ENCODE assay signal across 1 cellular context in the genomic region with DNA sequence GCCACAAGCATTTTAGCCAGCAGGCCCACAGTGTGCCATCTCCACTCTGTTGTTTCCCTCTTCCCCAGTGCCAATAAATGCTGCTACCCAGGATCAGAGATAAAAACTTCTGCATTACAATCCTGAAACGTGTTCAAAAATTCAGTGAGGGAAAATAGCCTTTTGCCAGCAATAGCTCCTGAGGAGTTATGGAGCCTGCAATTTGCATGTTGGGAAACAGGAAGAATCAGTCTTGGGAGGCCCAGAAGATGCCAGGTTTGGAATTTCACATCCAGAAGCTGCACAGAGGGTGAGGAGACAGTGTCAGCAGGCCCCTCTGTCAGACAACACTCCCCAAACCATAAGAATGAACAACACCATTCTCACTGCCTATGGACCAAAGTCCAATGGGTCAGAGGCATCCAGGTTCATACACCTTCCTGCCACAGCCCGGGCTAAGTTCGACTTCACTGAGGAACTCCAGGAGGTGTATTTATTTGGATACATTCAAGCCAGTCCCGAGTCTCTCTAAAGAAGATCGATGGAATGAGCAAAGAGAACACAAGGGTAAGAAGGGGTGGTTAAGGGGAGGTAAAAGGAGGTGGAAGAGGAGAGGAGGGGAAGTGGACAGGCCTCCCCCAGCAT.
TF ChIP-seq lines count a peak whose summit lies in the region.

No MANE protein-coding gene starts in this region.

TF ChIP-seq in HepG2, 621 proteins besides CTCF, POLR2A, EP300 and RAD21 (continues in another document):
- peak; percentile 80; the same call in 1 of the 2 replicates for TF ChIP-seq HDAC2 (CRISPR knock-in tag; IDR thresholded peaks at IDR 0.05)
- 0 out of 2 replicates have a peak, but pooled peaks have one; percentile 49 for TF ChIP-seq ZNF670 (CRISPR knock-in tag; IDR thresholded peaks at IDR 0.05; ENCODE audit: borderline replicate concordance)
- no peak for TF ChIP-seq CBX2 (IDR thresholded peaks at IDR 0.05; ENCODE audit: low read depth, low read length)
- no peak for TF ChIP-seq CBX2 (CRISPR knock-in tag; IDR thresholded peaks at IDR 0.05; ENCODE audit: low read depth)
- 0 out of 2 replicates have a peak, but pooled peaks have one; percentile 18 for TF ChIP-seq PHF20 (CRISPR knock-in tag; IDR thresholded peaks at IDR 0.05)
- TF ChIP-seq MXD4 (CRISPR knock-in tag; IDR thresholded peaks at IDR 0.05) = 0 out of 2 replicates have a peak, but pooled peaks have one; percentile 40
- TF ChIP-seq MLLT10 (CRISPR knock-in tag; IDR thresholded peaks at IDR 0.05) = 0 out of 2 replicates have a peak, but pooled peaks have one; percentile 13
- TF ChIP-seq ZSCAN25 (CRISPR knock-in tag; IDR thresholded peaks at IDR 0.05) = peak; percentile 94
- TF ChIP-seq, protein P1, sequence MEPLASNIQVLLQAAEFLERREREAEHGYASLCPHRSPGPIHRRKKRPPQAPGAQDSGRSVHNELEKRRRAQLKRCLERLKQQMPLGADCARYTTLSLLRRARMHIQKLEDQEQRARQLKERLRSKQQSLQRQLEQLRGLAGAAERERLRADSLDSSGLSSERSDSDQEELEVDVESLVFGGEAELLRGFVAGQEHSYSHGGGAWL (CRISPR knock-in tag; IDR thresholded peaks at IDR 0.05) = no peak
- TF ChIP-seq, protein P2, sequence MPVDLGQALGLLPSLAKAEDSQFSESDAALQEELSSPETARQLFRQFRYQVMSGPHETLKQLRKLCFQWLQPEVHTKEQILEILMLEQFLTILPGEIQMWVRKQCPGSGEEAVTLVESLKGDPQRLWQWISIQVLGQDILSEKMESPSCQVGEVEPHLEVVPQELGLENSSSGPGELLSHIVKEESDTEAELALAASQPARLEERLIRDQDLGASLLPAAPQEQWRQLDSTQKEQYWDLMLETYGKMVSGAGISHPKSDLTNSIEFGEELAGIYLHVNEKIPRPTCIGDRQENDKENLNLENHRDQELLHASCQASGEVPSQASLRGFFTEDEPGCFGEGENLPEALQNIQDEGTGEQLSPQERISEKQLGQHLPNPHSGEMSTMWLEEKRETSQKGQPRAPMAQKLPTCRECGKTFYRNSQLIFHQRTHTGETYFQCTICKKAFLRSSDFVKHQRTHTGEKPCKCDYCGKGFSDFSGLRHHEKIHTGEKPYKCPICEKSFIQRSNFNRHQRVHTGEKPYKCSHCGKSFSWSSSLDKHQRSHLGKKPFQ (CRISPR knock-in tag; IDR thresholded peaks at IDR 0.05; ENCODE audit: insufficient replicate concordance) = peak; percentile 61
- TF ChIP-seq POLR2AphosphoS2 (IDR thresholded peaks at IDR 0.05; ENCODE audit: low read depth, low read length) = peak; percentile 70; the same call in 1 of the 2 replicates
- peak; percentile 79; the same call in 1 of the 2 replicates for TF ChIP-seq BCL6 (CRISPR knock-in tag; IDR thresholded peaks at IDR 0.05)
- 0 out of 2 replicates have a peak, but pooled peaks have one; percentile 8 for TF ChIP-seq ZNF296 (CRISPR knock-in tag; conservative IDR thresholded peaks at IDR 0.05)
- TF ChIP-seq, protein P3, sequence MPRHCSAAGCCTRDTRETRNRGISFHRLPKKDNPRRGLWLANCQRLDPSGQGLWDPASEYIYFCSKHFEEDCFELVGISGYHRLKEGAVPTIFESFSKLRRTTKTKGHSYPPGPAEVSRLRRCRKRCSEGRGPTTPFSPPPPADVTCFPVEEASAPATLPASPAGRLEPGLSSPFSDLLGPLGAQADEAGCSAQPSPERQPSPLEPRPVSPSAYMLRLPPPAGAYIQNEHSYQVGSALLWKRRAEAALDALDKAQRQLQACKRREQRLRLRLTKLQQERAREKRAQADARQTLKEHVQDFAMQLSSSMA (CRISPR knock-in tag; IDR thresholded peaks at IDR 0.05) = no peak
- TF ChIP-seq SALL1 (CRISPR knock-in tag; IDR thresholded peaks at IDR 0.05) = peak; percentile 81
- TF ChIP-seq, protein P4, sequence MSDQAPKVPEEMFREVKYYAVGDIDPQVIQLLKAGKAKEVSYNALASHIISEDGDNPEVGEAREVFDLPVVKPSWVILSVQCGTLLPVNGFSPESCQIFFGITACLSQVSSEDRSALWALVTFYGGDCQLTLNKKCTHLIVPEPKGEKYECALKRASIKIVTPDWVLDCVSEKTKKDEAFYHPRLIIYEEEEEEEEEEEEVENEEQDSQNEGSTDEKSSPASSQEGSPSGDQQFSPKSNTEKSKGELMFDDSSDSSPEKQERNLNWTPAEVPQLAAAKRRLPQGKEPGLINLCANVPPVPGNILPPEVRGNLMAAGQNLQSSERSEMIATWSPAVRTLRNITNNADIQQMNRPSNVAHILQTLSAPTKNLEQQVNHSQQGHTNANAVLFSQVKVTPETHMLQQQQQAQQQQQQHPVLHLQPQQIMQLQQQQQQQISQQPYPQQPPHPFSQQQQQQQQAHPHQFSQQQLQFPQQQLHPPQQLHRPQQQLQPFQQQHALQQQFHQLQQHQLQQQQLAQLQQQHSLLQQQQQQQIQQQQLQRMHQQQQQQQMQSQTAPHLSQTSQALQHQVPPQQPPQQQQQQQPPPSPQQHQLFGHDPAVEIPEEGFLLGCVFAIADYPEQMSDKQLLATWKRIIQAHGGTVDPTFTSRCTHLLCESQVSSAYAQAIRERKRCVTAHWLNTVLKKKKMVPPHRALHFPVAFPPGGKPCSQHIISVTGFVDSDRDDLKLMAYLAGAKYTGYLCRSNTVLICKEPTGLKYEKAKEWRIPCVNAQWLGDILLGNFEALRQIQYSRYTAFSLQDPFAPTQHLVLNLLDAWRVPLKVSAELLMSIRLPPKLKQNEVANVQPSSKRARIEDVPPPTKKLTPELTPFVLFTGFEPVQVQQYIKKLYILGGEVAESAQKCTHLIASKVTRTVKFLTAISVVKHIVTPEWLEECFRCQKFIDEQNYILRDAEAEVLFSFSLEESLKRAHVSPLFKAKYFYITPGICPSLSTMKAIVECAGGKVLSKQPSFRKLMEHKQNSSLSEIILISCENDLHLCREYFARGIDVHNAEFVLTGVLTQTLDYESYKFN (CRISPR knock-in tag; conservative IDR thresholded peaks at IDR 0.05) = peak; percentile 86
- TF ChIP-seq, protein P5, sequence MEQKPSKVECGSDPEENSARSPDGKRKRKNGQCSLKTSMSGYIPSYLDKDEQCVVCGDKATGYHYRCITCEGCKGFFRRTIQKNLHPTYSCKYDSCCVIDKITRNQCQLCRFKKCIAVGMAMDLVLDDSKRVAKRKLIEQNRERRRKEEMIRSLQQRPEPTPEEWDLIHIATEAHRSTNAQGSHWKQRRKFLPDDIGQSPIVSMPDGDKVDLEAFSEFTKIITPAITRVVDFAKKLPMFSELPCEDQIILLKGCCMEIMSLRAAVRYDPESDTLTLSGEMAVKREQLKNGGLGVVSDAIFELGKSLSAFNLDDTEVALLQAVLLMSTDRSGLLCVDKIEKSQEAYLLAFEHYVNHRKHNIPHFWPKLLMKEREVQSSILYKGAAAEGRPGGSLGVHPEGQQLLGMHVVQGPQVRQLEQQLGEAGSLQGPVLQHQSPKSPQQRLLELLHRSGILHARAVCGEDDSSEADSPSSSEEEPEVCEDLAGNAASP (CRISPR knock-in tag; IDR thresholded peaks at IDR 0.05; ENCODE audit: borderline replicate concordance) = peak; percentile 42; the same call in 1 of the 2 replicates
- TF ChIP-seq ZNF629 (CRISPR knock-in tag; conservative IDR thresholded peaks at IDR 0.05) = peak; percentile 18; the same call in 1 of the 2 replicates
- TF ChIP-seq, protein P6, sequence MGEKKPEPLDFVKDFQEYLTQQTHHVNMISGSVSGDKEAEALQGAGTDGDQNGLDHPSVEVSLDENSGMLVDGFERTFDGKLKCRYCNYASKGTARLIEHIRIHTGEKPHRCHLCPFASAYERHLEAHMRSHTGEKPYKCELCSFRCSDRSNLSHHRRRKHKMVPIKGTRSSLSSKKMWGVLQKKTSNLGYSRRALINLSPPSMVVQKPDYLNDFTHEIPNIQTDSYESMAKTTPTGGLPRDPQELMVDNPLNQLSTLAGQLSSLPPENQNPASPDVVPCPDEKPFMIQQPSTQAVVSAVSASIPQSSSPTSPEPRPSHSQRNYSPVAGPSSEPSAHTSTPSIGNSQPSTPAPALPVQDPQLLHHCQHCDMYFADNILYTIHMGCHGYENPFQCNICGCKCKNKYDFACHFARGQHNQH (CRISPR knock-in tag; IDR thresholded peaks at IDR 0.05) = peak; percentile 75; the same call in 1 of the 2 replicates
- peak; percentile 42; the same call in 1 of the 2 replicates for TF ChIP-seq NR2C2 (CRISPR knock-in tag; IDR thresholded peaks at IDR 0.05; ENCODE audit: borderline replicate concordance)
- TF ChIP-seq ZKSCAN8 (CRISPR knock-in tag; IDR thresholded peaks at IDR 0.05; ENCODE audit: borderline replicate concordance) = 0 out of 2 replicates have a peak, but pooled peaks have one; percentile 15
- TF ChIP-seq RCOR2 (CRISPR knock-in tag; IDR thresholded peaks at IDR 0.05) = peak; percentile 72
- peak; percentile 61; the same call in 1 of the 2 replicates for TF ChIP-seq ZNF292 (CRISPR knock-in tag; IDR thresholded peaks at IDR 0.05; ENCODE audit: borderline replicate concordance, low read depth)
- TF ChIP-seq, protein P7, sequence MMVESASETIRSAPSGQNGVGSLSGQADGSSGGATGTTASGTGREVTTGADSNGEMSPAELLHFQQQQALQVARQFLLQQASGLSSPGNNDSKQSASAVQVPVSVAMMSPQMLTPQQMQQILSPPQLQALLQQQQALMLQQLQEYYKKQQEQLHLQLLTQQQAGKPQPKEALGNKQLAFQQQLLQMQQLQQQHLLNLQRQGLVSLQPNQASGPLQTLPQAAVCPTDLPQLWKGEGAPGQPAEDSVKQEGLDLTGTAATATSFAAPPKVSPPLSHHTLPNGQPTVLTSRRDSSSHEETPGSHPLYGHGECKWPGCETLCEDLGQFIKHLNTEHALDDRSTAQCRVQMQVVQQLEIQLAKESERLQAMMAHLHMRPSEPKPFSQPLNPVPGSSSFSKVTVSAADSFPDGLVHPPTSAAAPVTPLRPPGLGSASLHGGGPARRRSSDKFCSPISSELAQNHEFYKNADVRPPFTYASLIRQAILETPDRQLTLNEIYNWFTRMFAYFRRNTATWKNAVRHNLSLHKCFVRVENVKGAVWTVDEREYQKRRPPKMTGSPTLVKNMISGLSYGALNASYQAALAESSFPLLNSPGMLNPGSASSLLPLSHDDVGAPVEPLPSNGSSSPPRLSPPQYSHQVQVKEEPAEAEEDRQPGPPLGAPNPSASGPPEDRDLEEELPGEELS (CRISPR knock-in tag; IDR thresholded peaks at IDR 0.05) = peak; percentile 28; the same call in 1 of the 2 replicates
- peak; percentile 51 for TF ChIP-seq HOXA3 (CRISPR knock-in tag; IDR thresholded peaks at IDR 0.05)
- TF ChIP-seq, protein P8, sequence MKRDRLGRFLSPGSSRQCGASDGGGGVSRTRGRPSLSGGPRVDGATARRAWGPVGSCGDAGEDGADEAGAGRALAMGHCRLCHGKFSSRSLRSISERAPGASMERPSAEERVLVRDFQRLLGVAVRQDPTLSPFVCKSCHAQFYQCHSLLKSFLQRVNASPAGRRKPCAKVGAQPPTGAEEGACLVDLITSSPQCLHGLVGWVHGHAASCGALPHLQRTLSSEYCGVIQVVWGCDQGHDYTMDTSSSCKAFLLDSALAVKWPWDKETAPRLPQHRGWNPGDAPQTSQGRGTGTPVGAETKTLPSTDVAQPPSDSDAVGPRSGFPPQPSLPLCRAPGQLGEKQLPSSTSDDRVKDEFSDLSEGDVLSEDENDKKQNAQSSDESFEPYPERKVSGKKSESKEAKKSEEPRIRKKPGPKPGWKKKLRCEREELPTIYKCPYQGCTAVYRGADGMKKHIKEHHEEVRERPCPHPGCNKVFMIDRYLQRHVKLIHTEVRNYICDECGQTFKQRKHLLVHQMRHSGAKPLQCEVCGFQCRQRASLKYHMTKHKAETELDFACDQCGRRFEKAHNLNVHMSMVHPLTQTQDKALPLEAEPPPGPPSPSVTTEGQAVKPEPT (CRISPR knock-in tag; IDR thresholded peaks at IDR 0.05; ENCODE audit: low read depth) = 0 out of 2 replicates have a peak, but pooled peaks have one; percentile 45
- TF ChIP-seq, protein P9, sequence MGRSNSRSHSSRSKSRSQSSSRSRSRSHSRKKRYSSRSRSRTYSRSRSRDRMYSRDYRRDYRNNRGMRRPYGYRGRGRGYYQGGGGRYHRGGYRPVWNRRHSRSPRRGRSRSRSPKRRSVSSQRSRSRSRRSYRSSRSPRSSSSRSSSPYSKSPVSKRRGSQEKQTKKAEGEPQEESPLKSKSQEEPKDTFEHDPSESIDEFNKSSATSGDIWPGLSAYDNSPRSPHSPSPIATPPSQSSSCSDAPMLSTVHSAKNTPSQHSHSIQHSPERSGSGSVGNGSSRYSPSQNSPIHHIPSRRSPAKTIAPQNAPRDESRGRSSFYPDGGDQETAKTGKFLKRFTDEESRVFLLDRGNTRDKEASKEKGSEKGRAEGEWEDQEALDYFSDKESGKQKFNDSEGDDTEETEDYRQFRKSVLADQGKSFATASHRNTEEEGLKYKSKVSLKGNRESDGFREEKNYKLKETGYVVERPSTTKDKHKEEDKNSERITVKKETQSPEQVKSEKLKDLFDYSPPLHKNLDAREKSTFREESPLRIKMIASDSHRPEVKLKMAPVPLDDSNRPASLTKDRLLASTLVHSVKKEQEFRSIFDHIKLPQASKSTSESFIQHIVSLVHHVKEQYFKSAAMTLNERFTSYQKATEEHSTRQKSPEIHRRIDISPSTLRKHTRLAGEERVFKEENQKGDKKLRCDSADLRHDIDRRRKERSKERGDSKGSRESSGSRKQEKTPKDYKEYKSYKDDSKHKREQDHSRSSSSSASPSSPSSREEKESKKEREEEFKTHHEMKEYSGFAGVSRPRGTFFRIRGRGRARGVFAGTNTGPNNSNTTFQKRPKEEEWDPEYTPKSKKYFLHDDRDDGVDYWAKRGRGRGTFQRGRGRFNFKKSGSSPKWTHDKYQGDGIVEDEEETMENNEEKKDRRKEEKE (IDR thresholded peaks at IDR 0.05) = no peak
- TF ChIP-seq, protein P10, sequence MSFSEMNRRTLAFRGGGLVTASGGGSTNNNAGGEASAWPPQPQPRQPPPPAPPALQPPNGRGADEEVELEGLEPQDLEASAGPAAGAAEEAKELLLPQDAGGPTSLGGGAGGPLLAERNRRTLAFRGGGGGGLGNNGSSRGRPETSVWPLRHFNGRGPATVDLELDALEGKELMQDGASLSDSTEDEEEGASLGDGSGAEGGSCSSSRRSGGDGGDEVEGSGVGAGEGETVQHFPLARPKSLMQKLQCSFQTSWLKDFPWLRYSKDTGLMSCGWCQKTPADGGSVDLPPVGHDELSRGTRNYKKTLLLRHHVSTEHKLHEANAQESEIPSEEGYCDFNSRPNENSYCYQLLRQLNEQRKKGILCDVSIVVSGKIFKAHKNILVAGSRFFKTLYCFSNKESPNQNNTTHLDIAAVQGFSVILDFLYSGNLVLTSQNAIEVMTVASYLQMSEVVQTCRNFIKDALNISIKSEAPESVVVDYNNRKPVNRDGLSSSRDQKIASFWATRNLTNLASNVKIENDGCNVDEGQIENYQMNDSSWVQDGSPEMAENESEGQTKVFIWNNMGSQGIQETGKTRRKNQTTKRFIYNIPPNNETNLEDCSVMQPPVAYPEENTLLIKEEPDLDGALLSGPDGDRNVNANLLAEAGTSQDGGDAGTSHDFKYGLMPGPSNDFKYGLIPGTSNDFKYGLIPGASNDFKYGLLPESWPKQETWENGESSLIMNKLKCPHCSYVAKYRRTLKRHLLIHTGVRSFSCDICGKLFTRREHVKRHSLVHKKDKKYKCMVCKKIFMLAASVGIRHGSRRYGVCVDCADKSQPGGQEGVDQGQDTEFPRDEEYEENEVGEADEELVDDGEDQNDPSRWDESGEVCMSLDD (CRISPR knock-in tag; IDR thresholded peaks at IDR 0.05; ENCODE audit: borderline replicate concordance) = no peak
- 0 out of 2 replicates have a peak, but pooled peaks have one; percentile 56 for TF ChIP-seq ZNF614 (CRISPR knock-in tag; IDR thresholded peaks at IDR 0.05; ENCODE audit: borderline replicate concordance)
- no peak for TF ChIP-seq KAT7 (CRISPR knock-in tag; IDR thresholded peaks at IDR 0.05; ENCODE audit: borderline replicate concordance)
- peak; percentile 61; the same call in 1 of the 2 replicates for TF ChIP-seq MIER3 (CRISPR knock-in tag; IDR thresholded peaks at IDR 0.05; ENCODE audit: borderline replicate concordance)
- 0 out of 2 replicates have a peak, but pooled peaks have one; percentile 11 for TF ChIP-seq SP5 (CRISPR knock-in tag; IDR thresholded peaks at IDR 0.05; ENCODE audit: borderline replicate concordance, low read depth)
